ENCODE assay signal across 24 cellular contexts in the genomic region with DNA sequence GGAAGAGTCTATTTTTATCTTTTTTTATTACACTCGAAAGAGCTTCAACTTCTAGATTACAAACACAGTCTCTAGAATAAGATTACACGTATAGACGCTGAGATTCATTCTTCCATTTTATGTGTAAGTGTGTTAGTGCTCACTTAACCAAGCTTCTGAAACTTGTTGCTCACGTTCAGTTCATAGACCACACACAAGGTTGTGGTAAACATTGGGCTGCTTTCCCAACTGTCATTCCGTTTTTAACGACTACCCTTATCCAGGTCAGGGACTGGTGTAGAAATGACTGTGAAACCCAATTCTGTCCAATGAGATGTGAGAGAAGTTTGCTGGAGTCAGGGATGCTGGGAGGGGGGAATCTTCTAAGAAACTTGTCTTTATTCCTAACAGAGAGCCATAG.
"Had no signal": no experiment of that assay in that cellular context is flagged by ENCODE, and none has a peak within 500 bp of the region (broad histone marks: within the 10 kb centered on the region; RNA-seq: fewer than 3 reads in every experiment).

No MANE protein-coding gene starts in this region.

- H3K27ac ChIP-seq: left ventricle myocardium inferior, ovary, right atrium auricular region, right lobe of liver, suprapubic skin, thoracic aorta, tibial artery, upper lobe of right lung had no signal

- ATAC-seq: natural killer cell; right lobe of liver; stimulated activated memory B cell treated with anti-CD40 and anti-IgM and Interleukin-4, amounts not matched to agents 10 μg/mL and 1 μg/mL and 100 μg/mL, for 72 hours; upper lobe of right lung had no signal

- DNase-seq: islet precursor cell; left ventricle myocardium inferior; mesendoderm; naive B cell; natural killer cell; nephron progenitor cell; ovary; right lobe of liver; stimulated activated CD4-positive, alpha-beta T cell treated with anti-CD3 and anti-CD28 coated beads, Interleukin-1b, Interleukin-23, amount 100 ng/mL, for 48 hours; stimulated activated CD4-positive, alpha-beta T cell treated with anti-CD3 and anti-CD28 coated beads, Interleukin-2, amount 100 ng/mL, for 48 hours; stimulated activated CD4-positive, alpha-beta T cell treated with anti-CD3 and anti-CD28 coated beads, Interleukin-4, amount 100 ng/mL, for 4 hours; stimulated activated CD8-positive, alpha-beta memory T cell treated with anti-CD3 and anti-CD28 coated beads, Interleukin-4, amount 100 ng/mL, for 48 hours; tibial artery; trophoblast cell; upper lobe of right lung had no signal

- H3K9me3 ChIP-seq: left ventricle myocardium inferior, ovary, right atrium auricular region, right lobe of liver, suprapubic skin, thoracic aorta, tibial artery, upper lobe of right lung had no signal

- H3K4me3 Mint-ChIP-seq: mesothelial cell of epicardium; naive B cell; natural killer cell; nephron progenitor cell; stimulated activated memory B cell treated with anti-CD40 and anti-IgM and Interleukin-4, amounts not matched to agents 10 μg/mL and 1 μg/mL and 100 μg/mL, for 72 hours; stimulated activated naive CD8-positive, alpha-beta T cell treated with anti-CD3 and anti-CD28 coated beads, Interleukin-15, Interleukin-2, amounts not matched to agents 100 ng/mL and 50 ng/mL, for 24 hours had no signal

- H3K27me3 Mint-ChIP-seq: naive B cell; progenitor cell of endocrine pancreas; stimulated activated memory B cell treated with anti-CD40 and anti-IgM and Interleukin-4, amounts not matched to agents 10 μg/mL and 1 μg/mL and 100 μg/mL, for 72 hours; stimulated activated naive CD8-positive, alpha-beta T cell treated with anti-CD3 and anti-CD28 coated beads, Interleukin-15, Interleukin-2, amounts not matched to agents 100 ng/mL and 50 ng/mL, for 24 hours had no signal

- H3K36me3 Mint-ChIP-seq: mesothelial cell of epicardium; naive B cell; natural killer cell; stimulated activated memory B cell treated with anti-CD40 and anti-IgM and Interleukin-4, amounts not matched to agents 10 μg/mL and 1 μg/mL and 100 μg/mL, for 72 hours had no signal

- H3K4me3 ChIP-seq: left ventricle myocardium inferior, lung, ovary, right atrium auricular region, right lobe of liver, smooth muscle cell, suprapubic skin, thoracic aorta, tibial artery, upper lobe of right lung had no signal

- H3K27me3 ChIP-seq: ovary, right atrium auricular region, right lobe of liver, suprapubic skin, tibial artery, upper lobe of right lung had no signal

- H3K36me3 ChIP-seq: left ventricle myocardium inferior, ovary, right atrium auricular region, right lobe of liver, suprapubic skin, thoracic aorta, tibial artery, upper lobe of right lung had no signal

- H3K27ac Mint-ChIP-seq: mesothelial cell of epicardium; natural killer cell; nephron progenitor cell; progenitor cell of endocrine pancreas; stimulated activated memory B cell treated with anti-CD40 and anti-IgM and Interleukin-4, amounts not matched to agents 10 μg/mL and 1 μg/mL and 100 μg/mL, for 72 hours; stimulated activated naive CD8-positive, alpha-beta T cell treated with anti-CD3 and anti-CD28 coated beads, Interleukin-15, Interleukin-2, amounts not matched to agents 100 ng/mL and 50 ng/mL, for 24 hours had no signal

- H3K4me1 ChIP-seq: left ventricle myocardium inferior, right atrium auricular region, right lobe of liver, suprapubic skin, tibial artery, upper lobe of right lung had no signal

- H3K9me3 Mint-ChIP-seq: mesothelial cell of epicardium; nephron progenitor cell; stimulated activated naive CD8-positive, alpha-beta T cell treated with anti-CD3 and anti-CD28 coated beads, Interleukin-15, Interleukin-2, amounts not matched to agents 100 ng/mL and 50 ng/mL, for 24 hours had no signal

- H3K4me1 Mint-ChIP-seq: mesothelial cell of epicardium; naive B cell; natural killer cell; nephron progenitor cell; stimulated activated memory B cell treated with anti-CD40 and anti-IgM and Interleukin-4, amounts not matched to agents 10 μg/mL and 1 μg/mL and 100 μg/mL, for 72 hours had no signal

- H3K4me2 ChIP-seq: smooth muscle cell had no signal
